Comparison of ENCODE assay signal across 18 cellular contexts in genomic region chr12:7503686-7504085, GRCh38. TPM values are rescaled to one million over a fixed set of nuclear protein-coding genes. Genes with fewer than 3 reads are reported as not detected.
DNase-seq lines count a peak whose midpoint lies in the region; ATAC-seq and TF ChIP-seq lines count a peak whose summit lies in the region.
"Had no signal": no experiment of that assay in that cellular context is flagged by ENCODE, and none has a peak within 500 bp of the region (broad histone marks: within the 10 kb centered on the region; RNA-seq: fewer than 3 reads in every experiment).

CD163 (minus strand) TSS chr12:7503777; CDS start chr12:7503690, 87 bp downstream.

- H3K4me1 Mint-ChIP-seq in stimulated activated naive CD8-positive, alpha-beta T cell treated with anti-CD3 and anti-CD28 coated beads, Interleukin-15, amount 100 ng/mL, for 72 hours, result no peaks in the 10 kb centered on the region
- H3K4me1 Mint-ChIP-seq: activated naive CD8-positive, alpha-beta T cell treated with anti-CD3 and anti-CD28 coated beads, Interleukin-2, amount 50 U/mL, for 24 hours; memory B cell had no signal

- H3K27ac ChIP-seq in adrenal gland, result peak within 1 kb of the TSS; percentile 20 to 89 (median 32)
- peak within 1 kb of the TSS; percentile 54 for H3K27ac ChIP-seq in skeletal muscle tissue (ENCODE audit: low read depth, low read length)
- H3K27ac ChIP-seq: VCaP had no signal

- H3K9ac ChIP-seq in skeletal muscle tissue (ENCODE audit: low read depth in 1 of 3, low read length in 3 of 3), result no peak within 1 kb of the TSS

- H3K9me3 ChIP-seq in adrenal gland (replicated peaks in 1 of 3) (no peaks in the 10 kb centered on the region), skeletal muscle tissue (ENCODE audit: control insufficient read depth in 3 of 3, low read length in 3 of 3) (peaks cover 0 to 2% (median 0%) of the 10 kb centered on the region in 3 donors)

- peaks cover 20% of the 10 kb centered on the region for H3K27me3 Mint-ChIP-seq in stimulated activated naive CD8-positive, alpha-beta T cell treated with anti-CD3 and anti-CD28 coated beads, Interleukin-15, amount 100 ng/mL, for 72 hours

- ATAC-seq in left lobe of liver (no peak), GM21423 (IDR thresholded peaks at IDR 0.05; ENCODE audit: unreplicated experiment) (no peak)
- no peak for ATAC-seq in stimulated activated naive CD8-positive, alpha-beta T cell treated with anti-CD3 and anti-CD28 coated beads, Interleukin-15, amount 100 ng/mL, for 72 hours
- ATAC-seq: activated naive CD8-positive, alpha-beta T cell treated with anti-CD3 and anti-CD28 coated beads, Interleukin-2, amount 50 U/mL, for 24 hours had no signal

- H3K4me3 Mint-ChIP-seq in stimulated activated naive CD8-positive, alpha-beta T cell treated with anti-CD3 and anti-CD28 coated beads, Interleukin-15, amount 100 ng/mL, for 72 hours, result no peak within 1 kb of the TSS
- H3K4me3 Mint-ChIP-seq: activated naive CD8-positive, alpha-beta T cell treated with anti-CD3 and anti-CD28 coated beads, Interleukin-2, amount 50 U/mL, for 24 hours; memory B cell had no signal

- H3K27me3 ChIP-seq in adrenal gland, result no peaks in the 10 kb centered on the region
- H3K27me3 ChIP-seq in skeletal muscle tissue (ENCODE audit: control insufficient read depth in 3 of 3, insufficient read depth in 3 of 3, low read length in 3 of 3), result no peaks in the 10 kb centered on the region

- H3K4me3 ChIP-seq in adrenal gland (peak within 1 kb of the TSS in 2 of 4 donors; percentile 8 to 26), skeletal muscle tissue (ENCODE audit: low read length in 3 of 3) (peak within 1 kb of the TSS in 1 of 3 donors; percentile 12)

- no peaks in the 10 kb centered on the region for H3K36me3 ChIP-seq in adrenal gland (replicated peaks in 1 of 2)
- H3K36me3 ChIP-seq in skeletal muscle tissue (ENCODE audit: control insufficient read depth in 3 of 3, insufficient read depth in 3 of 3, low read length in 3 of 3), result no peaks in the 10 kb centered on the region

- H3K27ac Mint-ChIP-seq in stimulated activated naive CD8-positive, alpha-beta T cell treated with anti-CD3 and anti-CD28 coated beads, Interleukin-15, amount 100 ng/mL, for 72 hours, result no peak within 1 kb of the TSS
- H3K27ac Mint-ChIP-seq: activated naive CD8-positive, alpha-beta T cell treated with anti-CD3 and anti-CD28 coated beads, Interleukin-2, amount 50 U/mL, for 24 hours; memory B cell had no signal

- TF ChIP-seq CTCF in adrenal gland (IDR thresholded peaks at IDR 0.05), result no peak

- no peaks in the 10 kb centered on the region for H3K9me3 Mint-ChIP-seq in stimulated activated naive CD8-positive, alpha-beta T cell treated with anti-CD3 and anti-CD28 coated beads, Interleukin-15, amount 100 ng/mL, for 72 hours
- H3K9me3 Mint-ChIP-seq: activated naive CD8-positive, alpha-beta T cell treated with anti-CD3 and anti-CD28 coated beads, Interleukin-2, amount 50 U/mL, for 24 hours had no signal

- no peak for TF ChIP-seq POLR2A in adrenal gland (IDR thresholded peaks at IDR 0.05)

- H3K4me1 ChIP-seq in adrenal gland (replicated peaks in 1 of 2) (no peaks in the 10 kb centered on the region), skeletal muscle tissue (ENCODE audit: control insufficient read depth in 3 of 3, insufficient read depth in 3 of 3, low read length in 3 of 3) (no peaks in the 10 kb centered on the region)

- 48 to 67% (median 54%) methylated on average over 2 of the region's 2 CpGs for WGBS in adrenal gland, 4 donors

- intact Hi-C loops in adrenal gland (cut with DNase I), result no loop called here

- peak; percentile 77 for DNase-seq in GF-D8 (lab: John Stamatoyannopoulos, UW)
- no peak for DNase-seq in adrenal gland
- no peak for DNase-seq in left lobe of liver (ENCODE audit: low spot score)
- DNase-seq in EL, result no peak
- DNase-seq in stimulated activated naive CD8-positive, alpha-beta T cell treated with anti-CD3 and anti-CD28 coated beads, Interleukin-15, amount 100 ng/mL, for 72 hours, result no peak
- DNase-seq in NCI-H1694 (lab: John Stamatoyannopoulos, UW), result no peak
- DNase-seq: activated CD8-positive, alpha-beta memory T cell treated with anti-CD3 and anti-CD28 coated beads, Interleukin-2, amount 50 U/mL, for 48 hours; activated naive CD8-positive, alpha-beta T cell treated with anti-CD3 and anti-CD28 coated beads, Interleukin-2, amount 50 U/mL, for 24 hours; DMS79; HCEC 1CT; NCI-H1417 treated with DMSO at 0.1 percent for 48 hours; NCI-H524 treated with DMSO at 0.1 percent for 48 hours; posterior cingulate gyrus had no signal

RNA-seq across cellular contexts. Expression of gene CD163, which starts in this region (rescaled TPM):
- 100 to 1,000 TPM in 7 of 8 donors, 10 to 100 TPM in 1; 57.4 to 690 (median 399) TPM for total RNA-seq in adrenal gland
- polyA plus RNA-seq in adrenal gland, result 100 to 1,000 TPM in 2 of 3 donors, 10 to 100 TPM in 1; 58.4 to 169 (median 129) TPM
- 52.2 TPM for total RNA-seq in left lobe of liver
- 23.0 TPM for total RNA-seq in skeletal muscle tissue
- polyA plus RNA-seq: AG04450 had no signal
